In the genomic region with DNA sequence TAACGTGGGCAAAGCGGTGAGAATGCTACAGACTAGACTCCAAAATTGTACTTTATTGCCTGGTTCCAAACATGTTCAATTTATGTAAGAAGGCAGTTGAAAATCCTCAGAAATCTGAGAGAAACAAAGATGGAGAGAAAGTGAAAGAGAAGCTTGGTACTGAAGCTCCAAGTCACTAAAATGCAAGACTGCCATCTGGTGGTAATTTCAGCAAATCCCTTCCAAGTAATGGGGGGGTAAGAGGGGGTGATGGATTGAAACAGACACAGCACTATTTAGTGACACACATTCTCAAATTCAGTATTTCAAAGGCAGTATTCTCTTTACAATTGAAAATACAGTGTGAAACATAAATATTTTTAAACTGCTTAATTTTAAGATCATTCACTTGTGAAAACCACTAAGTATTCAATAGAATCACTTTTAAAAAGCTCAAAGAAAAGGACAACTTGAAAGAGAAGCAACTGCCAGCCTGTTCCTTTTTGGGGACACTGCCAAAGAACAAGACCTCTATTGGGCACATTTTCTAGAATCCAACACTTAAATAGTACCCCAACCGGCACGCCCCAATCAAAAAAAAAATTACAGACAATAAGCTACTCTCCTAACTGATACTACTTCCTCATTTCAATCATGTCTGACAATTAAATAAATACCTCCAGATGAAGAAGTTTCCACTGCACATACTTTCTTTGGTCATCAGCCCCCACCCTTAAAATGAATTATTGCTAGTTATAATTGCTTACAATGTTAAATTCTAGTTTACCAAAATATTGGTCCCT, we compare ENCODE assay signal across 2 cellular contexts.
TF ChIP-seq lines count a peak whose summit lies in the region.

No MANE protein-coding gene starts in this region.

TF ChIP-seq in IMR-90, 13 proteins besides CTCF, POLR2A, EP300 and RAD21:
- TF ChIP-seq RCOR1 (IDR thresholded peaks at IDR 0.05; ENCODE audit: insufficient replicate concordance, low read length) (no peak), SMC3 (IDR thresholded peaks at IDR 0.05; ENCODE audit: low read depth, low read length) (peak; percentile 84), FOS (IDR thresholded peaks at IDR 0.05; ENCODE audit: low read depth, low read length) (no peak), CEBPB (IDR thresholded peaks at IDR 0.05; ENCODE audit: low read depth, low read length) (no peak), NFE2L2 (IDR thresholded peaks at IDR 0.05; ENCODE audit: low read depth, low read length) (no peak), MAZ (IDR thresholded peaks at IDR 0.05; ENCODE audit: borderline replicate concordance, low read depth, low read length) (peak; percentile 64; the same call in 1 of the 2 replicates)

TF ChIP-seq in K562, 482 proteins besides CTCF, POLR2A, EP300 and RAD21:
- TF ChIP-seq SMC3 (conservative IDR thresholded peaks at IDR 0.05; ENCODE audit: insufficient read depth, low read depth, low read length) = peak; percentile 50; the same call in 1 of the 2 replicates
- TF ChIP-seq, protein P1, sequence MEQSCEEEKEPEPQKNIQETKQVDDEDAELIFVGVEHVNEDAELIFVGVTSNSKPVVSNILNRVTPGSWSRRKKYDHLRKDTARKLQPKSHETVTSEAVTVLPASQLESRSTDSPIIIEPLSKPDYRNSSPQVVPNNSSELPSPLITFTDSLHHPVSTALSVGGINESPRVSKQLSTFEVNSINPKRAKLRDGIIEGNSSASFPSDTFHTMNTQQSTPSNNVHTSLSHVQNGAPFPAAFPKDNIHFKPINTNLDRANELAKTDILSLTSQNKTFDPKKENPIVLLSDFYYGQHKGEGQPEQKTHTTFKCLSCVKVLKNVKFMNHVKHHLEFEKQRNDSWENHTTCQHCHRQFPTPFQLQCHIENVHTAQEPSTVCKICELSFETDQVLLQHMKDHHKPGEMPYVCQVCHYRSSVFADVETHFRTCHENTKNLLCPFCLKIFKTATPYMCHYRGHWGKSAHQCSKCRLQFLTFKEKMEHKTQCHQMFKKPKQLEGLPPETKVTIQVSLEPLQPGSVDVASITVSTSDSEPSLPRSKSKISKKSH (CRISPR knock-in tag; IDR thresholded peaks at IDR 0.05) = no peak
- TF ChIP-seq, protein P2, sequence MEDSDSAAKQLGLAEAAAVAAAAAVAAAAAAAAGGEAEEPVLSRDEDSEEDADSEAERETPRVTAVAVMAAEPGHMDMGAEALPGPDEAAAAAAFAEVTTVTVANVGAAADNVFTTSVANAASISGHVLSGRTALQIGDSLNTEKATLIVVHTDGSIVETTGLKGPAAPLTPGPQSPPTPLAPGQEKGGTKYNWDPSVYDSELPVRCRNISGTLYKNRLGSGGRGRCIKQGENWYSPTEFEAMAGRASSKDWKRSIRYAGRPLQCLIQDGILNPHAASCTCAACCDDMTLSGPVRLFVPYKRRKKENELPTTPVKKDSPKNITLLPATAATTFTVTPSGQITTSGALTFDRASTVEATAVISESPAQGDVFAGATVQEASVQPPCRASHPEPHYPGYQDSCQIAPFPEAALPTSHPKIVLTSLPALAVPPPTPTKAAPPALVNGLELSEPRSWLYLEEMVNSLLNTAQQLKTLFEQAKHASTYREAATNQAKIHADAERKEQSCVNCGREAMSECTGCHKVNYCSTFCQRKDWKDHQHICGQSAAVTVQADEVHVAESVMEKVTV (CRISPR knock-in tag; IDR thresholded peaks at IDR 0.05) = 0 out of 2 replicates have a peak, but pooled peaks have one; percentile 20
- TF ChIP-seq, protein P3, sequence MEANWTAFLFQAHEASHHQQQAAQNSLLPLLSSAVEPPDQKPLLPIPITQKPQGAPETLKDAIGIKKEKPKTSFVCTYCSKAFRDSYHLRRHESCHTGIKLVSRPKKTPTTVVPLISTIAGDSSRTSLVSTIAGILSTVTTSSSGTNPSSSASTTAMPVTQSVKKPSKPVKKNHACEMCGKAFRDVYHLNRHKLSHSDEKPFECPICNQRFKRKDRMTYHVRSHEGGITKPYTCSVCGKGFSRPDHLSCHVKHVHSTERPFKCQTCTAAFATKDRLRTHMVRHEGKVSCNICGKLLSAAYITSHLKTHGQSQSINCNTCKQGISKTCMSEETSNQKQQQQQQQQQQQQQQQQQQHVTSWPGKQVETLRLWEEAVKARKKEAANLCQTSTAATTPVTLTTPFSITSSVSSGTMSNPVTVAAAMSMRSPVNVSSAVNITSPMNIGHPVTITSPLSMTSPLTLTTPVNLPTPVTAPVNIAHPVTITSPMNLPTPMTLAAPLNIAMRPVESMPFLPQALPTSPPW (CRISPR knock-in tag; IDR thresholded peaks at IDR 0.05) = peak; percentile 89
- TF ChIP-seq, protein P4, sequence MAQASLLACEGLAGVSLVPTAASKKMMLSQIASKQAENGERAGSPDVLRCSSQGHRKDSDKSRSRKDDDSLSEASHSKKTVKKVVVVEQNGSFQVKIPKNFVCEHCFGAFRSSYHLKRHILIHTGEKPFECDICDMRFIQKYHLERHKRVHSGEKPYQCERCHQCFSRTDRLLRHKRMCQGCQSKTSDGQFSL (CRISPR knock-in tag; IDR thresholded peaks at IDR 0.05) = peak; percentile 93
- TF ChIP-seq, protein P4 (tag; IDR thresholded peaks at IDR 0.05) = peak in 1 of 2 experiments; percentile 90; a peak in 2 of 4 replicates
- TF ChIP-seq LEF1 (IDR thresholded peaks at IDR 0.05) = no peak
